Comparison of ENCODE assay signal across 21 cellular contexts in the genomic region with DNA sequence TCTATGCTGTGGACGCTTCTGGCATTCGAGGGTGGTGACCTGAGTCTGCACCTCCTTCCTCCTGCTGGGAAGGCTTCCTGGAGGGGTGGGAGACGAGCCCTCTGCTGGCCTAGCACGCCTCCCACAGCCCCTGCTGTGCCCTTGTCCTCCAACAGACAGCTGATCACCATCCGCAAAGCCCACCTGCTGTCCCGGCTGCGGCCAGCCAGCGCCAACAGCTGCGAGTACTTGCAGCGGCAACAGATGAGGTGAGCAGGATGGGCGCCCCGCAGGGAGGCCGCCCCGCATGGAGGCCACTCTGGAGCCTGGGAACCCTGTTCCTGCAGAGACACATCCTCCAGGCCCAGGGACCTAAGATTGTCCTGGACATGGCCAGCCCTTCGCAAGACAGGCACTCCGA. TPM values are rescaled to one million over a fixed set of nuclear protein-coding genes. Genes with fewer than 3 reads are reported as not detected.
DNase-seq lines count a peak whose midpoint lies in the region.
"Had no signal": no experiment of that assay in that cellular context is flagged by ENCODE, and none has a peak within 500 bp of the region (broad histone marks: within the 10 kb centered on the region; RNA-seq: fewer than 3 reads in every experiment).

No MANE protein-coding gene starts in this region.

- H2AK5ac ChIP-seq in mesendoderm (ENCODE audit: low read length), result no peak overlapping the region

- no peak overlapping the region for H3K27ac Mint-ChIP-seq in activated T-helper 2 cell treated with anti-CD3 and anti-CD28 coated beads, Interferon-gamma antibody, Interleukin-2, Interleukin-4, amounts not matched to agents 10 μg/mL and 5 μg/mL and 100 μg/mL, durations not matched to agents 14 hours and 24 hours and 36 hours

- H3K18ac ChIP-seq in mesendoderm (ENCODE audit: low read length), result no peak overlapping the region

- peak overlapping the region; percentile 47 for H3K56ac ChIP-seq in mesendoderm (ENCODE audit: low read length)

- intact Hi-C loops in activated T-helper 2 cell treated with anti-CD3 and anti-CD28 coated beads, Interferon-gamma antibody, Interleukin-2, Interleukin-4, amounts not matched to agents 10 μg/mL and 5 μg/mL and 100 μg/mL, durations not matched to agents 14 hours and 24 hours and 36 hours (cut with micrococcal nuclease), result no loop called here

- H3K79me1 ChIP-seq in mesendoderm (ENCODE audit: low read length), result no peaks in the 10 kb centered on the region

- H3K4ac ChIP-seq in mesendoderm (ENCODE audit: low read depth, low read length), result no peak overlapping the region

- H3K4me1 ChIP-seq in BLaER1, result peaks cover 31% of the 10 kb centered on the region
- H3K4me1 ChIP-seq in SJCRH30, result peaks cover 13% of the 10 kb centered on the region
- H3K4me1 ChIP-seq in mesendoderm (ENCODE audit: control insufficient read depth, low read depth, low read length), result peaks cover 3% of the 10 kb centered on the region
- H3K4me1 ChIP-seq: tibial nerve had no signal

- no peak overlapping the region for H2BK15ac ChIP-seq in mesendoderm (replicated peaks; ENCODE audit: low read depth)

- no peak overlapping the region for H2BK120ac ChIP-seq in mesendoderm (ENCODE audit: low read depth, low read length)

- H3K9me3 Mint-ChIP-seq in activated T-helper 2 cell treated with anti-CD3 and anti-CD28 coated beads, Interferon-gamma antibody, Interleukin-2, Interleukin-4, amounts not matched to agents 10 μg/mL and 5 μg/mL and 100 μg/mL, durations not matched to agents 14 hours and 24 hours and 36 hours, result no peaks in the 10 kb centered on the region
- H3K9me3 Mint-ChIP-seq: neural crest cell had no signal

- H3K36me3 ChIP-seq in BLaER1 (no peaks in the 10 kb centered on the region), SJCRH30 (no peaks in the 10 kb centered on the region), mesendoderm (ENCODE audit: control insufficient read depth, insufficient read depth, low read length) (no peaks in the 10 kb centered on the region)
- H3K36me3 ChIP-seq: MG63, tibial nerve had no signal

- DNase-seq in NCI-H1092 (lab: John Stamatoyannopoulos, UW) (peak; percentile 78), SJCRH30 (peak; percentile 89 to 91), mesendoderm (peak; percentile 46), G401 (ENCODE audit: low spot score) (no peak), foreskin melanocyte (no peak)
- DNase-seq in activated T-helper 2 cell treated with anti-CD3 and anti-CD28 coated beads, Interferon-gamma antibody, Interleukin-2, Interleukin-4, amounts not matched to agents 10 μg/mL and 5 μg/mL and 100 μg/mL, durations not matched to agents 14 hours and 24 hours and 36 hours (ENCODE audit: low spot score), result no peak
- DNase-seq in central memory CD4-positive, alpha-beta T cell, result no peak
- DNase-seq: activated CD4-positive, alpha-beta T cell treated with anti-CD3 and anti-CD28 coated beads, Interleukin-2, amount 50 U/mL, for 1 hour; activated naive CD4-positive, alpha-beta T cell; amygdala; DMS53; hippocampal formation; kidney glomerular epithelial cell; MG63; NCI-H748 treated with DMSO at 0.1 percent for 48 hours; stimulated activated naive CD4-positive, alpha-beta T cell; SW 1271 had no signal

- in situ Hi-C loops in G401 (cut with HindIII; ENCODE audit: low sequenced_read_pairs), result no loop called here

- H3K27ac ChIP-seq in BLaER1 (0 out of 2 replicates have a peak overlapping the region, but pooled peaks have one; percentile 5), SJCRH30 (peak overlapping the region; percentile 54), mesendoderm (ENCODE audit: low read depth, low read length) (no peak overlapping the region)
- H3K27ac ChIP-seq: tibial nerve had no signal

- no peak overlapping the region for H2BK5ac ChIP-seq in mesendoderm (ENCODE audit: low read length)

- peaks cover 2% of the 10 kb centered on the region for H3K27me3 Mint-ChIP-seq in activated T-helper 2 cell treated with anti-CD3 and anti-CD28 coated beads, Interferon-gamma antibody, Interleukin-2, Interleukin-4, amounts not matched to agents 10 μg/mL and 5 μg/mL and 100 μg/mL, durations not matched to agents 14 hours and 24 hours and 36 hours (ENCODE audit: low read depth)

- H4K8ac ChIP-seq in mesendoderm (ENCODE audit: low read depth, low read length), result no peak overlapping the region

- no peaks in the 10 kb centered on the region for H3K4me1 Mint-ChIP-seq in activated T-helper 2 cell treated with anti-CD3 and anti-CD28 coated beads, Interferon-gamma antibody, Interleukin-2, Interleukin-4, amounts not matched to agents 10 μg/mL and 5 μg/mL and 100 μg/mL, durations not matched to agents 14 hours and 24 hours and 36 hours (ENCODE audit: low read depth)

- no peak overlapping the region for H3K23ac ChIP-seq in mesendoderm (ENCODE audit: low read length)

- no CpG with 5 or more reads among the region's 16 CpGs for WGBS in mesendoderm (ENCODE audit: extremely low coverage, insufficient coverage, low lambda C conversion rate)

- no peak overlapping the region for H3K9ac ChIP-seq in BLaER1
- H3K9ac ChIP-seq in mesendoderm (ENCODE audit: low read length), result no peak overlapping the region

- H4K20me1 ChIP-seq in BLaER1, result no peaks in the 10 kb centered on the region

- H3K27me3 ChIP-seq in BLaER1 (no peaks in the 10 kb centered on the region), SJCRH30 (no peaks in the 10 kb centered on the region), mesendoderm (ENCODE audit: insufficient read depth, low read length, poor library complexity) (no peaks in the 10 kb centered on the region)
- H3K27me3 ChIP-seq: MG63, tibial nerve had no signal

- no peak overlapping the region for H3K4me3 Mint-ChIP-seq in activated T-helper 2 cell treated with anti-CD3 and anti-CD28 coated beads, Interferon-gamma antibody, Interleukin-2, Interleukin-4, amounts not matched to agents 10 μg/mL and 5 μg/mL and 100 μg/mL, durations not matched to agents 14 hours and 24 hours and 36 hours (ENCODE audit: low read depth)
- H3K4me3 Mint-ChIP-seq: neural crest cell had no signal

- no peak overlapping the region for H4K5ac ChIP-seq in mesendoderm (ENCODE audit: low read length)

- H3K79me2 ChIP-seq in mesendoderm (ENCODE audit: control insufficient read depth, insufficient read depth, low read length), result no peaks in the 10 kb centered on the region

- H3K4me2 ChIP-seq in BLaER1 (peak overlapping the region; percentile 68), mesendoderm (ENCODE audit: low read length) (no peak overlapping the region)

- H3K9me3 ChIP-seq in BLaER1 (peaks cover under 1% of the 10 kb centered on the region), SJCRH30 (replicated peaks) (no peaks in the 10 kb centered on the region)
- H3K9me3 ChIP-seq: tibial nerve had no signal

- no peaks in the 10 kb centered on the region for H3K36me3 Mint-ChIP-seq in activated T-helper 2 cell treated with anti-CD3 and anti-CD28 coated beads, Interferon-gamma antibody, Interleukin-2, Interleukin-4, amounts not matched to agents 10 μg/mL and 5 μg/mL and 100 μg/mL, durations not matched to agents 14 hours and 24 hours and 36 hours (ENCODE audit: low read depth)

- H3K4me3 ChIP-seq in BLaER1 (no peak overlapping the region), SJCRH30 (no peak overlapping the region), mesendoderm (ENCODE audit: low read length) (no peak overlapping the region)
- H3K4me3 ChIP-seq: MG63, tibial nerve had no signal

RNA-seq across cellular contexts. Expression of a gene that starts 21.6 kb away (rescaled TPM):
- 5.5 and 8.7 TPM in 2 replicates for total RNA-seq in SJCRH30 (2014; rRNA removed; shearing (Covaris generic))
- 51.1 TPM for polyA plus RNA-seq in mesendoderm (2013, experiment 1 of 2)
- 52.2 TPM for polyA plus RNA-seq in mesendoderm (2013, experiment 2 of 2)
- total RNA-seq in activated T-helper 2 cell treated with anti-CD3 and anti-CD28 coated beads, Interferon-gamma antibody, Interleukin-2, Interleukin-4, amounts not matched to agents 10 μg/mL and 5 μg/mL and 100 μg/mL, durations not matched to agents 14 hours and 24 hours and 36 hours, result 21.1 and 25.0 TPM in 2 replicates
- total RNA-seq in G401 (2014; rRNA removed; shearing (Covaris generic)), result 12.4 and 15.6 TPM in 2 replicates

RNA-seq across cellular contexts. Expression of a gene that starts 31.6 kb away (rescaled TPM):
- total RNA-seq in SJCRH30 (2014; rRNA removed; shearing (Covaris generic)), result 11.6 and 13.8 TPM in 2 replicates
- 43.1 TPM for polyA plus RNA-seq in mesendoderm (2013, experiment 1 of 2)
- 43.5 TPM for polyA plus RNA-seq in mesendoderm (2013, experiment 2 of 2)
- 124 TPM in 2 replicates for total RNA-seq in activated T-helper 2 cell treated with anti-CD3 and anti-CD28 coated beads, Interferon-gamma antibody, Interleukin-2, Interleukin-4, amounts not matched to agents 10 μg/mL and 5 μg/mL and 100 μg/mL, durations not matched to agents 14 hours and 24 hours and 36 hours
- 13.3 and 21.4 TPM in 2 replicates for total RNA-seq in G401 (2014; rRNA removed; shearing (Covaris generic))

RNA-seq across cellular contexts. Expression of a gene that starts 36.9 kb away (rescaled TPM):
- not detected in 2 replicates for total RNA-seq in SJCRH30 (2014; rRNA removed; shearing (Covaris generic))
- polyA plus RNA-seq in mesendoderm (2013, experiment 1 of 2), result 0.20 TPM
- 0.27 TPM for polyA plus RNA-seq in mesendoderm (2013, experiment 2 of 2)
- 0.05 TPM in 1 of 2 replicates, not detected in the other for total RNA-seq in activated T-helper 2 cell treated with anti-CD3 and anti-CD28 coated beads, Interferon-gamma antibody, Interleukin-2, Interleukin-4, amounts not matched to agents 10 μg/mL and 5 μg/mL and 100 μg/mL, durations not matched to agents 14 hours and 24 hours and 36 hours
- 0.17 TPM in 1 of 2 replicates, not detected in the other for total RNA-seq in G401 (2014; rRNA removed; shearing (Covaris generic))
- total RNA-seq: A673 had no signal

RNA-seq across cellular contexts. Expression of a gene that starts 54.5 kb away (rescaled TPM):
- 28.6 and 31.0 TPM in 2 replicates for total RNA-seq in SJCRH30 (2014; rRNA removed; shearing (Covaris generic))
- polyA plus RNA-seq in mesendoderm (2013, experiment 1 of 2), result 27.3 TPM
- polyA plus RNA-seq in mesendoderm (2013, experiment 2 of 2), result 28.1 TPM
- total RNA-seq in activated T-helper 2 cell treated with anti-CD3 and anti-CD28 coated beads, Interferon-gamma antibody, Interleukin-2, Interleukin-4, amounts not matched to agents 10 μg/mL and 5 μg/mL and 100 μg/mL, durations not matched to agents 14 hours and 24 hours and 36 hours, result 46.0 and 47.9 TPM in 2 replicates
- total RNA-seq in G401 (2014; rRNA removed; shearing (Covaris generic)), result 12.4 and 17.2 TPM in 2 replicates

Comparison
In these comparisons a context has a peak if more than half of its experiments do, and no peak if none do; other contexts are left out.
1. DNase-seq: peak in NCI-H1092 (single experiment), SJCRH30 (2 of 2) and mesendoderm (single experiment); none in activated T-helper 2 cell treated with anti-CD3 and anti-CD28 coated beads, Interferon-gamma antibody, Interleukin-2, Interleukin-4, amounts not matched to agents 10 μg/mL and 5 μg/mL and 100 μg/mL, durations not matched to agents 14 hours and 24 hours and 36 hours (single experiment), G401 (single experiment), central memory CD4-positive, alpha-beta T cell (single experiment) and foreskin melanocyte (single experiment).